11 cellular contexts compared by ENCODE assay signal in the genomic region with DNA sequence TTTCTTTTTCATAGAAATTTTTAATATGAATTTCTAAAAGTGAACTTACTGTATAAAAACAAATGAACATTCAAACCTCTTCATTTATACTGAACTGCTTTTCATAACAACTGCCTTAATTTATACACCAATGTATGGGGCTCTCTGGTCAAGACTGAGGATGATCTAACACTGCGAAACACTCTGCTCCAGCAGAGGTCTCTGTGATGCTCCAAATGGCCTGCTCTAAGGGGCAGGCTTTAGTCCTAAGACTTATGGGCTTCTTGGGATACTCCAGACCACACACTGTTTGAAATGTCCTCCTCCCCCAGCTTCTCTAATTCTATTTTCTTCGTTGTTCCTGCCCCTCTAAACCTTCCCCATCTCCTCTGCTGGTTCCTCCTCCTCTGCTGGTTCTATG. TPM values are rescaled to one million over a fixed set of nuclear protein-coding genes. Genes with fewer than 3 reads are reported as not detected.
DNase-seq lines count a peak whose midpoint lies in the region; ATAC-seq, FAIRE-seq and TF ChIP-seq lines count a peak whose summit lies in the region.
"Had no signal": no experiment of that assay in that cellular context is flagged by ENCODE, and none has a peak within 500 bp of the region (broad histone marks: within the 10 kb centered on the region; RNA-seq: fewer than 3 reads in every experiment).

No MANE protein-coding gene starts in this region.

- H3K9me3 ChIP-seq in K562 (replicated peaks; ENCODE audit: control insufficient read depth, insufficient read depth, low read depth, low read length) = no peaks in the 10 kb centered on the region
- no peaks in the 10 kb centered on the region for H3K9me3 ChIP-seq in left lung
- no peaks in the 10 kb centered on the region for H3K9me3 ChIP-seq in upper lobe of left lung

- no peak overlapping the region for H3K4me2 ChIP-seq in K562 (ENCODE audit: insufficient read depth, low read length)

- 4% methylated on average over 2 of the region's 2 CpGs for WGBS in K562 (ENCODE audit: insufficient coverage, low coverage, missing lambda C conversion rate)
- WGBS in upper lobe of left lung, 2 donors = 67 to 69% methylated on average over 2 of the region's 2 CpGs

- H4K20me1 ChIP-seq in K562 (replicated peaks; ENCODE audit: control insufficient read depth, insufficient read depth, low read length) = no peaks in the 10 kb centered on the region

- H3K27me3 ChIP-seq in K562 (ENCODE audit: control insufficient read depth in 2 of 2, insufficient read depth in 2 of 2, low read length in 2 of 2) (peaks cover 0 to 4% of the 10 kb centered on the region in 2 experiments; a peak in 2 of 5 replicates), left lung (no peaks in the 10 kb centered on the region), upper lobe of left lung (no peaks in the 10 kb centered on the region)

- TF ChIP-seq CTCF in AG10803 (conservative IDR thresholded peaks at IDR 0.05; ENCODE audit: low read length) (no peak), HFF-Myc (IDR thresholded peaks at IDR 0.05; ENCODE audit: low read depth, low read length, missing control alignments) (peak; percentile 33), K562 (IDR thresholded peaks at IDR 0.05 in 2 of 3, conservative IDR thresholded peaks at IDR 0.05 in 1 of 3; ENCODE audit: insufficient read depth in 2 of 3, low read depth in 1 of 3, low read length in 3 of 3) (peak; percentile 22 to 47 (median 41); a peak in 4 of 6 replicates), left lung (IDR thresholded peaks at IDR 0.05) (no peak), upper lobe of left lung (IDR thresholded peaks at IDR 0.05) (no peak)

- peak; percentile 61 for FAIRE-seq in K562 (lab: Jason Lieb, UNC)

- peak; percentile 12 to 62; a peak in 2 of 4 replicates for TF ChIP-seq RAD21 in K562 (CRISPR knock-in tag; conservative IDR thresholded peaks at IDR 0.05 in 1 of 2, IDR thresholded peaks at IDR 0.05 in 1 of 2)

- in situ Hi-C loops in K562 (cut with MboI) = no loop called here

- CTCF ChIA-PET in K562 (lab: Yijun Ruan, JAX; ENCODE audit: low intra/inter-chr PET ratio) = interaction anchor here (0.6 kb wide), 1 partner anchor 339 kb away, joined by 3 read pairs; no protein-coding TSS in a partner anchor

- ATAC-seq in K562 (peak; percentile 90), left lung (peak; percentile 66), HG02798 (IDR thresholded peaks at IDR 0.05; ENCODE audit: poor library complexity, unreplicated experiment) (no peak), upper lobe of left lung (ENCODE audit: low FRiP score in 2 of 2) (no peak)

- H3K4me3 ChIP-seq in AG10803 (ENCODE audit: low read length) = no peak overlapping the region
- no peak overlapping the region for H3K4me3 ChIP-seq in HFF-Myc (replicated peaks; ENCODE audit: low read depth, low read length)
- H3K4me3 ChIP-seq in K562 = no peak overlapping the region
- no peak overlapping the region for H3K4me3 ChIP-seq in left lung
- H3K4me3 ChIP-seq in upper lobe of left lung = no peak overlapping the region

- no peak overlapping the region for H2AFZ ChIP-seq in K562 (ENCODE audit: low read depth, low read length)

- TF ChIP-seq POLR2A in K562 (conservative IDR thresholded peaks at IDR 0.05) (no peak), upper lobe of left lung (IDR thresholded peaks at IDR 0.05) (no peak)

- no peaks in the 10 kb centered on the region for H3K4me1 ChIP-seq in K562 (replicated peaks in 1 of 2; ENCODE audit: control insufficient read depth in 2 of 2, insufficient read depth in 2 of 2, low read length in 2 of 2)
- no peaks in the 10 kb centered on the region for H3K4me1 ChIP-seq in left lung
- no peaks in the 10 kb centered on the region for H3K4me1 ChIP-seq in upper lobe of left lung

- intact Hi-C loops in K562 (cut with micrococcal nuclease) (loop anchor here (2.0 kb wide), 1 partner anchor 169 kb away; no protein-coding TSS in a partner anchor), left lung (cut with DNase I) (no loop called here)

- H3K9ac ChIP-seq in K562 (ENCODE audit: insufficient read depth in 1 of 2, low read depth in 2 of 2, low read length in 2 of 2) = no peak overlapping the region

- no TSS peak for BruUV-seq in K562 (replicated peaks; lab: Mats Ljungman, UMichigan)

- TF ChIP-seq EP300 in K562 (IDR thresholded peaks at IDR 0.05; ENCODE audit: low read length) (no peak), upper lobe of left lung (IDR thresholded peaks at IDR 0.05) (no peak)

- no peaks in the 10 kb centered on the region for H3K79me2 ChIP-seq in K562 (ENCODE audit: control insufficient read depth, insufficient read depth, low read length)

- no peaks in the 10 kb centered on the region for H3K9me1 ChIP-seq in K562 (ENCODE audit: control insufficient read depth, insufficient read depth, low read length)

- H3K27ac ChIP-seq in K562 (ENCODE audit: extremely low read depth, low read depth, low read length) (no peak overlapping the region), left lung (no peak overlapping the region), upper lobe of left lung (no peak overlapping the region)

- H3K36me3 ChIP-seq in K562 (ENCODE audit: control insufficient read depth, insufficient read depth, low read length) (no peaks in the 10 kb centered on the region), left lung (peaks cover 0 to 15% of the 10 kb centered on the region in 2 donors), upper lobe of left lung (peaks cover 9 to 64% (median 26%) of the 10 kb centered on the region in 4 donors)

- DNase-seq in AG10803 (ENCODE audit: low read depth) (peak; percentile 4), HFF-Myc (ENCODE audit: extremely low read depth, low read depth) (no peak), K562 (ENCODE audit: extremely low read depth in 1 of 4, low spot score in 3 of 4) (peak in 1 of 4 experiments; percentile 30), left lung (no peak), upper lobe of left lung (no peak), NOMO-1 (lab: John Stamatoyannopoulos, UW; ENCODE audit: unreplicated experiment in 2 of 2) (no peak), NCI-H146 treated with DMSO at 0.1 percent for 48 hours (lab: John Stamatoyannopoulos, UW; ENCODE audit: unreplicated experiment) (no peak)
- DNase-seq: activated CD4-positive, alpha-beta T cell treated with anti-CD3 and anti-CD28 coated beads for 4 hours; activated naive CD8-positive, alpha-beta T cell treated with anti-CD3 and anti-CD28 coated beads for 36 hours; OCI-M1 had no signal

- POLR2A ChIA-PET in K562 (lab: Yijun Ruan, JAX) = interaction anchor here (0.6 to 1.0 kb wide), 2 partner anchors 19 to 346 kb away, joined by 3 read pairs; no protein-coding TSS in a partner anchor

TF ChIP-seq in K562, 482 proteins besides CTCF, POLR2A, EP300 and RAD21 (continues in another document):
- TF ChIP-seq ILF3 (IDR thresholded peaks at IDR 0.05; ENCODE audit: borderline replicate concordance) = no peak
- TF ChIP-seq NFIX (CRISPR knock-in tag; IDR thresholded peaks at IDR 0.05; ENCODE audit: low read depth) = no peak
- no peak for TF ChIP-seq CBFB (CRISPR knock-in tag; IDR thresholded peaks at IDR 0.05)
- no peak for TF ChIP-seq EWSR1 (IDR thresholded peaks at IDR 0.05; ENCODE audit: borderline replicate concordance, low read depth, partially characterized antibody)
- no peak for TF ChIP-seq ZNF583 (CRISPR knock-in tag; IDR thresholded peaks at IDR 0.05)
- TF ChIP-seq ZNF140 (CRISPR knock-in tag; IDR thresholded peaks at IDR 0.05) = no peak
- TF ChIP-seq, protein P1, sequence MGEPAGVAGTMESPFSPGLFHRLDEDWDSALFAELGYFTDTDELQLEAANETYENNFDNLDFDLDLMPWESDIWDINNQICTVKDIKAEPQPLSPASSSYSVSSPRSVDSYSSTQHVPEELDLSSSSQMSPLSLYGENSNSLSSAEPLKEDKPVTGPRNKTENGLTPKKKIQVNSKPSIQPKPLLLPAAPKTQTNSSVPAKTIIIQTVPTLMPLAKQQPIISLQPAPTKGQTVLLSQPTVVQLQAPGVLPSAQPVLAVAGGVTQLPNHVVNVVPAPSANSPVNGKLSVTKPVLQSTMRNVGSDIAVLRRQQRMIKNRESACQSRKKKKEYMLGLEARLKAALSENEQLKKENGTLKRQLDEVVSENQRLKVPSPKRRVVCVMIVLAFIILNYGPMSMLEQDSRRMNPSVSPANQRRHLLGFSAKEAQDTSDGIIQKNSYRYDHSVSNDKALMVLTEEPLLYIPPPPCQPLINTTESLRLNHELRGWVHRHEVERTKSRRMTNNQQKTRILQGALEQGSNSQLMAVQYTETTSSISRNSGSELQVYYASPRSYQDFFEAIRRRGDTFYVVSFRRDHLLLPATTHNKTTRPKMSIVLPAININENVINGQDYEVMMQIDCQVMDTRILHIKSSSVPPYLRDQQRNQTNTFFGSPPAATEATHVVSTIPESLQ (CRISPR knock-in tag; IDR thresholded peaks at IDR 0.05) = no peak
- no peak for TF ChIP-seq ZNF551 (CRISPR knock-in tag; IDR thresholded peaks at IDR 0.05)
- no peak for TF ChIP-seq ETS2 (tag; IDR thresholded peaks at IDR 0.05; ENCODE audit: borderline replicate concordance, poor library complexity, severe bottlenecking)
- no peak for TF ChIP-seq FIP1L1 (IDR thresholded peaks at IDR 0.05; ENCODE audit: low read depth, low read length, poor library complexity, severe bottlenecking)
- TF ChIP-seq YY1 (IDR thresholded peaks at IDR 0.05; ENCODE audit: borderline replicate concordance in 1 of 3, control insufficient read depth in 1 of 3, extremely low read depth in 1 of 3, insufficient read depth in 3 of 3, insufficient read length in 1 of 3, insufficient replicate concordance in 2 of 3, low read depth in 1 of 3, low read length in 2 of 3) = no peak

RNA-seq across cellular contexts. Expression of a gene that starts 58.5 kb away (rescaled TPM):
- total RNA-seq in K562 (2011; cell fraction: chromatin; rRNA removed; ENCODE audit: low replicate concordance) = 6.4 and 14.6 TPM in 2 replicates
- total RNA-seq in K562 (2011; cell fraction: nucleolus; rRNA removed) = 3.0 and 3.2 TPM in 2 replicates
- 3.6 and 9.8 TPM in 2 replicates for total RNA-seq in K562 (2011; cell fraction: nucleoplasm; rRNA removed)
- total RNA-seq in K562 (2014; rRNA removed) = 3.8 TPM in 2 replicates
- total RNA-seq in K562 (2014; rRNA removed; fragmentation: Illumina TruSeq; extraction: Trizol) = 3.3 and 4.2 TPM in 2 replicates
- 3.1 and 3.4 TPM in 2 replicates for total RNA-seq in K562 (2015; rRNA removed; fragmentation: Illumina TruSeq; extraction: Trizol)
- 3.4 and 3.7 TPM in 2 replicates for total RNA-seq in K562 (2021)
- 0.74 and 5.7 TPM in 2 replicates for polyA plus RNA-seq in K562 (2011; rRNA removed)
- 0.25 and 1.3 TPM in 2 replicates for polyA plus RNA-seq in K562 (2011; cell fraction: cytosol; rRNA removed)
- polyA plus RNA-seq in K562 (2011; cell fraction: nucleus; rRNA removed) = 0.87 and 4.5 TPM in 2 replicates
- 2.1 and 2.2 TPM in 2 replicates for polyA plus RNA-seq in K562 (2012)
- polyA plus RNA-seq in K562 (2014; fragmentation: Illumina TruSeq; extraction: Trizol) = 1.7 and 1.8 TPM in 2 replicates
- under 1 TPM; 0.43 to 0.61 TPM for polyA plus RNA-seq in K562 (2014; fragmentation: Nextera tagmentation; extraction: Ambion mirVana)
- 0.94 and 1.3 TPM in 2 replicates for polyA plus RNA-seq in K562 (2014; rRNA removed)
- polyA minus RNA-seq in K562 (2011; rRNA and poly(A)+ RNA removed) = 4.0 and 23.0 TPM in 2 replicates
- 1.4 and 7.7 TPM in 2 replicates for polyA minus RNA-seq in K562 (2011; cell fraction: cytosol; rRNA and poly(A)+ RNA removed)
- 3.1 and 7.5 TPM in 2 replicates for polyA minus RNA-seq in K562 (2011; cell fraction: nucleus; rRNA and poly(A)+ RNA removed)
- 10 to 100 TPM; 52.6 to 76.2 TPM for total RNA-seq in left lung
- total RNA-seq in upper lobe of left lung = 100 to 1,000 TPM in 1 of 6 donors, 10 to 100 TPM in 5; 69.1 to 103 (median 85.8) TPM
- total RNA-seq: activated naive CD8-positive, alpha-beta T cell treated with anti-CD3 and anti-CD28 coated beads for 36 hours had no signal

Comparison
In these comparisons a context has a peak if more than half of its experiments do, and no peak if none do; other contexts are left out.
1. CTCF ChIP-seq: peak in HFF-Myc (single experiment) and K562 (3 of 3); none in AG10803 (single experiment), left lung (0 of 2) and upper lobe of left lung (0 of 6).
2. ATAC-seq: peak in K562 (single experiment) and left lung (single experiment); none in HG02798 (single experiment) and upper lobe of left lung (0 of 2).